ENCODE assay signal across 1 cellular context in the genomic region with DNA sequence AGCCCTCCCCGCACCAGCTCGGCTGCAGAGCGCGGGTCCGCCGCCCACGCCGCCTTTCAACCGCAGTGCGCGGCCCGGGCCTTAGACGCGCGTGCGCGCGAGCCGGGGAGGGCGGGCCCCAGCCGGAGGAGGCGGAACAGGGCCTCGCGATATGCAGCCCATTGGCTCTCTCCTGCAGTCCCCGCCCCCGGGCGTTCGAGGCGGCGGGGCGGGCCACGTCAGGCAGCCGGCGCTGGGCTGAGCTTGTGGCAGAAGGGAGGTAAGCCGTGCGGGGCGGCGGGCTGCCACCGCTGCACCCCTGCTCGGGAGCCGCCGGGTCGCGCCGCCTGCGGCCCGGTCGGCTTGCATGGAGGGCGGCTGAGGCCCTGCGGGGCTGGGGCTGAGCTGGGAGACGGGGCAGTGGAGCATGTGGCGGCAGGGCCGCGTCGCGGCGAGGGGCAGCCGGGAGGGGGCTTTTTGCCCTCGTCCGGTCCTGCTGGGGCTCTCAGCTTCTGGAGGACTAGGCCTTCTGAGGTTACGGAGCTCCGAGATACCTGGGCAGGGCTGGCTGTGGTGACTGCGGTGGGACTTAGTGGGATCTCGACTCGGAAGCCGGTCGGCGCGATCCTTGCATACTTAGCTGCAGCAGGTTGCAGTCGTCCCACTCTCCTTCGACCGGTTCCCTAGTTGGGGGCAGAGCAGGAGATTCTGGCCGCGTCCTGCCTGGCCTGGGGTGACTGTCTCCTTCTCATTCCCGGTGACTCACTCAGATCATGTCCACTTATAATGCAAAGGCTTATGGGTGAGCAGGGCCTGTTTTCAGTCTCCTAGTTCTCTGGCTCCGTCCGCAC.
TF ChIP-seq lines count a peak whose summit lies in the region.

A gene with protein sequence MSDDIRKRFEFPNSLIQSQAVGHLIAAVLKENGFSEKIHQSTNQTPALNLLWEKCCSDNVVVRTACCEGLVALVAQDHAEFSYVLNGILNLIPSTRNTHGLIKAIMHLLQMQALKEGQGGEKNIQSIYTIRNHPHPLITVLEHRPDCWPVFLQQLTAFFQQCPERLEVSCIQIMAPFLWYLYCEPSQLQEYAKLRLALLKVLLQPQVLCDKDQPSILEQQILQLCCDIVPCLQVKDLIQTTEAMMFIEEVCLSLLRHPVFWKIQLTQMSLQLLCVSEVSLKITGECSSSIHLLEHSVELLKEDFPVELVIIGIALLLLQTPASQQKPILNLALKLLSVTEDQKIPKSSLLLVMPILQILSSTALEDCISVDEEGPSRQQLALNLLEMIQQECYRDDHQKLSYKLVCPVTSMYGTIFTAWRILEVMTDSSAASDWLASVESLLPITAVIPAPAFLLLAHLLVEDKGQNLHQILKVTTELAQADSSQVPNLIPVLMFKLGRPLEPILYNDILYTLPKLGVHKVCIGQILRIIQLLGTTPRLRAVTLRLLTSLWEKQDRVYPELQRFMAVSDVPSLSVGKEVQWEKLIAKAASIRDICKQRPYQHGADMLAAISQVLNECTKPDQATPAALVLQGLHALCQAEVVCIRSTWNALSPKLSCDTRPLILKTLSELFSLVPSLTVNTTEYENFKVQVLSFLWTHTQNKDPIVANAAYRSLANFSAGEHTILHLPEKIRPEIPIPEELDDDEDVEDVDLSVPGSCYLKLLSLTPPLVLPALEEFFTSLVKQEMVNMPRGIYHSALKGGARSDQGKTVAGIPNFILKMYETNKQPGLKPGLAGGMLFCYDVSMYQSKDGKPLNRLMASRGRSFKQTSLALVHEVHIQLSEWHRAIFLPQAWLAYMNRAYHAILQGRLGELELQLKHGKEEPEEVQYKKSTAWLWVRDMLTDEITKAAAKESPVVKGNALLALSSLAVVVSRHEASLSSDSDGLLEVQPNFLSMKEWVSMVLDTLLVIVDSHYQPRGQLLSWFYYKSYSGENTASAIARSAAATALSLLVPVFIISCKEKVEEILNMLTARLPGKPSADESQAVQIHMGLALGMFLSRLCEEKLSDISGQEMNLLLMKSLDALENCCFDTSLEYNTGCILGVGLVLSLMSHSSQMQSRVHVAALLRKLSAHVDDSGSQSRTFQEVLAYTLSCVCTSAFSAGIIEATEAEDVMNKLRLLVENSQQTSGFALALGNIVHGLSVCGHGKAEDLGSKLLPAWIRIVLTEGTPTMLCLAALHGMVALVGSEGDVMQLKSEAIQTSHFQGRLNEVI (N-terminal part only) (plus strand): TSS at position 225 of the 830 bp plus-strand sequence. CDS start 31,095 bp downstream, outside the sequence.

TF ChIP-seq in HepG2, 621 proteins besides CTCF, POLR2A, EP300 and RAD21 (continued from another document and continues in another):
- TF ChIP-seq, protein P1, sequence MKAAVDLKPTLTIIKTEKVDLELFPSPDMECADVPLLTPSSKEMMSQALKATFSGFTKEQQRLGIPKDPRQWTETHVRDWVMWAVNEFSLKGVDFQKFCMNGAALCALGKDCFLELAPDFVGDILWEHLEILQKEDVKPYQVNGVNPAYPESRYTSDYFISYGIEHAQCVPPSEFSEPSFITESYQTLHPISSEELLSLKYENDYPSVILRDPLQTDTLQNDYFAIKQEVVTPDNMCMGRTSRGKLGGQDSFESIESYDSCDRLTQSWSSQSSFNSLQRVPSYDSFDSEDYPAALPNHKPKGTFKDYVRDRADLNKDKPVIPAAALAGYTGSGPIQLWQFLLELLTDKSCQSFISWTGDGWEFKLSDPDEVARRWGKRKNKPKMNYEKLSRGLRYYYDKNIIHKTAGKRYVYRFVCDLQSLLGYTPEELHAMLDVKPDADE (CRISPR knock-in tag; IDR thresholded peaks at IDR 0.05), result peak; percentile 87; the same call in 1 of the 2 replicates
- TF ChIP-seq BRD4 (CRISPR knock-in tag; IDR thresholded peaks at IDR 0.05), result 0 out of 2 replicates have a peak, but pooled peaks have one; percentile 36
- TF ChIP-seq TAF15 (IDR thresholded peaks at IDR 0.05; ENCODE audit: low read depth, low read length, poor library complexity, severe bottlenecking), result peak; percentile 76
- peak; percentile 64 for TF ChIP-seq HNRNPH1 (optimal IDR thresholded peaks at IDR 0.05; ENCODE audit: low read depth, low read length)
- peak; percentile 63; the same call in 1 of the 2 replicates for TF ChIP-seq ZNF256 (CRISPR knock-in tag; conservative IDR thresholded peaks at IDR 0.05)
- TF ChIP-seq, protein P2, sequence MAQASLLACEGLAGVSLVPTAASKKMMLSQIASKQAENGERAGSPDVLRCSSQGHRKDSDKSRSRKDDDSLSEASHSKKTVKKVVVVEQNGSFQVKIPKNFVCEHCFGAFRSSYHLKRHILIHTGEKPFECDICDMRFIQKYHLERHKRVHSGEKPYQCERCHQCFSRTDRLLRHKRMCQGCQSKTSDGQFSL (CRISPR knock-in tag; IDR thresholded peaks at IDR 0.05), result 0 out of 2 replicates have a peak, but pooled peaks have one; percentile 19
- peak; percentile 62; the same call in 1 of the 2 replicates for TF ChIP-seq MEIS2 (CRISPR knock-in tag; IDR thresholded peaks at IDR 0.05)
- TF ChIP-seq REPIN1 (CRISPR knock-in tag; IDR thresholded peaks at IDR 0.05; ENCODE audit: borderline replicate concordance, low read depth), result peak; percentile 78; the same call in 1 of the 2 replicates
- peak; percentile 61 for TF ChIP-seq ZNF883 (CRISPR knock-in tag; IDR thresholded peaks at IDR 0.05; ENCODE audit: not compliant biosample characterization)
- TF ChIP-seq ZFP62 (CRISPR knock-in tag; IDR thresholded peaks at IDR 0.05), result no peak
- TF ChIP-seq ZNF460 (CRISPR knock-in tag; IDR thresholded peaks at IDR 0.05; ENCODE audit: borderline replicate concordance), result no peak
- TF ChIP-seq ZNF230 (CRISPR knock-in tag; IDR thresholded peaks at IDR 0.05), result peak; percentile 23; the same call in 1 of the 2 replicates
- no peak for TF ChIP-seq BHLHE40 (IDR thresholded peaks at IDR 0.05; ENCODE audit: low read length)
- TF ChIP-seq MATR3 (CRISPR knock-in tag; IDR thresholded peaks at IDR 0.05), result no peak
- TF ChIP-seq DR1 (CRISPR knock-in tag; IDR thresholded peaks at IDR 0.05), result peak; percentile 85; the same call in 1 of the 2 replicates
- no peak for TF ChIP-seq NR2F1 (CRISPR knock-in tag; IDR thresholded peaks at IDR 0.05)
- no peak for TF ChIP-seq CEBPG (CRISPR knock-in tag; IDR thresholded peaks at IDR 0.05)
- TF ChIP-seq, protein P3, sequence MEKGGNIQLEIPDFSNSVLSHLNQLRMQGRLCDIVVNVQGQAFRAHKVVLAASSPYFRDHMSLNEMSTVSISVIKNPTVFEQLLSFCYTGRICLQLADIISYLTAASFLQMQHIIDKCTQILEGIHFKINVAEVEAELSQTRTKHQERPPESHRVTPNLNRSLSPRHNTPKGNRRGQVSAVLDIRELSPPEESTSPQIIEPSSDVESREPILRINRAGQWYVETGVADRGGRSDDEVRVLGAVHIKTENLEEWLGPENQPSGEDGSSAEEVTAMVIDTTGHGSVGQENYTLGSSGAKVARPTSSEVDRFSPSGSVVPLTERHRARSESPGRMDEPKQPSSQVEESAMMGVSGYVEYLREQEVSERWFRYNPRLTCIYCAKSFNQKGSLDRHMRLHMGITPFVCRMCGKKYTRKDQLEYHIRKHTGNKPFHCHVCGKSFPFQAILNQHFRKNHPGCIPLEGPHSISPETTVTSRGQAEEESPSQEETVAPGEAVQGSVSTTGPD (CRISPR knock-in tag; IDR thresholded peaks at IDR 0.05), result no peak
- TF ChIP-seq, protein P4, sequence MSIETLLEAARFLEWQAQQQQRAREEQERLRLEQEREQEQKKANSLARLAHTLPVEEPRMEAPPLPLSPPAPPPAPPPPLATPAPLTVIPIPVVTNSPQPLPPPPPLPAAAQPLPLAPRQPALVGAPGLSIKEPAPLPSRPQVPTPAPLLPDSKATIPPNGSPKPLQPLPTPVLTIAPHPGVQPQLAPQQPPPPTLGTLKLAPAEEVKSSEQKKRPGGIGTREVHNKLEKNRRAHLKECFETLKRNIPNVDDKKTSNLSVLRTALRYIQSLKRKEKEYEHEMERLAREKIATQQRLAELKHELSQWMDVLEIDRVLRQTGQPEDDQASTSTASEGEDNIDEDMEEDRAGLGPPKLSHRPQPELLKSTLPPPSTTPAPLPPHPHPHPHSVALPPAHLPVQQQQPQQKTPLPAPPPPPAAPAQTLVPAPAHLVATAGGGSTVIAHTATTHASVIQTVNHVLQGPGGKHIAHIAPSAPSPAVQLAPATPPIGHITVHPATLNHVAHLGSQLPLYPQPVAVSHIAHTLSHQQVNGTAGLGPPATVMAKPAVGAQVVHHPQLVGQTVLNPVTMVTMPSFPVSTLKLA (IDR thresholded peaks at IDR 0.05), result no peak
- TF ChIP-seq ZNF232 (CRISPR knock-in tag; IDR thresholded peaks at IDR 0.05; ENCODE audit: borderline replicate concordance), result peak; percentile 73; the same call in 1 of the 2 replicates
- no peak for TF ChIP-seq ZNF549 (CRISPR knock-in tag; IDR thresholded peaks at IDR 0.05)
- TF ChIP-seq, protein P5, sequence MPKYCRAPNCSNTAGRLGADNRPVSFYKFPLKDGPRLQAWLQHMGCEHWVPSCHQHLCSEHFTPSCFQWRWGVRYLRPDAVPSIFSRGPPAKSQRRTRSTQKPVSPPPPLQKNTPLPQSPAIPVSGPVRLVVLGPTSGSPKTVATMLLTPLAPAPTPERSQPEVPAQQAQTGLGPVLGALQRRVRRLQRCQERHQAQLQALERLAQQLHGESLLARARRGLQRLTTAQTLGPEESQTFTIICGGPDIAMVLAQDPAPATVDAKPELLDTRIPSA (CRISPR knock-in tag; IDR thresholded peaks at IDR 0.05; ENCODE audit: borderline replicate concordance), result 0 out of 2 replicates have a peak, but pooled peaks have one; percentile 25
- TF ChIP-seq XBP1 (CRISPR knock-in tag; IDR thresholded peaks at IDR 0.05), result peak; percentile 43; the same call in 1 of the 2 replicates
- peak; percentile 92; the same call in 1 of the 2 replicates for TF ChIP-seq ZNF674 (CRISPR knock-in tag; IDR thresholded peaks at IDR 0.05; ENCODE audit: low read depth)
- no peak for TF ChIP-seq SMARCC2 (IDR thresholded peaks at IDR 0.05)
- peak; percentile 69; the same call in 1 of the 2 replicates for TF ChIP-seq ZNF138 (CRISPR knock-in tag; IDR thresholded peaks at IDR 0.05; ENCODE audit: low read depth)
- TF ChIP-seq, protein P6, sequence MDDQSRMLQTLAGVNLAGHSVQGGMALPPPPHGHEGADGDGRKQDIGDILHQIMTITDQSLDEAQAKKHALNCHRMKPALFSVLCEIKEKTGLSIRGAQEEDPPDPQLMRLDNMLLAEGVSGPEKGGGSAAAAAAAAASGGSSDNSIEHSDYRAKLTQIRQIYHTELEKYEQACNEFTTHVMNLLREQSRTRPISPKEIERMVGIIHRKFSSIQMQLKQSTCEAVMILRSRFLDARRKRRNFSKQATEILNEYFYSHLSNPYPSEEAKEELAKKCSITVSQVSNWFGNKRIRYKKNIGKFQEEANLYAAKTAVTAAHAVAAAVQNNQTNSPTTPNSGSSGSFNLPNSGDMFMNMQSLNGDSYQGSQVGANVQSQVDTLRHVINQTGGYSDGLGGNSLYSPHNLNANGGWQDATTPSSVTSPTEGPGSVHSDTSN (CRISPR knock-in tag; IDR thresholded peaks at IDR 0.05; ENCODE audit: borderline replicate concordance), result peak; percentile 73; the same call in 1 of the 2 replicates
- peak; percentile 36; the same call in 1 of the 2 replicates for TF ChIP-seq ZNF766 (CRISPR knock-in tag; IDR thresholded peaks at IDR 0.05; ENCODE audit: borderline replicate concordance)
- TF ChIP-seq, protein P7, sequence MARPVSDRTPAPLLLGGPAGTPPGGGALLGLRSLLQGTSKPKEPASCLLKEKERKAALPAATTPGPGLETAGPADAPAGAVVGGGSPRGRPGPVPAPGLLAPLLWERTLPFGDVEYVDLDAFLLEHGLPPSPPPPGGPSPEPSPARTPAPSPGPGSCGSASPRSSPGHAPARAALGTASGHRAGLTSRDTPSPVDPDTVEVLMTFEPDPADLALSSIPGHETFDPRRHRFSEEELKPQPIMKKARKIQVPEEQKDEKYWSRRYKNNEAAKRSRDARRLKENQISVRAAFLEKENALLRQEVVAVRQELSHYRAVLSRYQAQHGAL (CRISPR knock-in tag; IDR thresholded peaks at IDR 0.05; ENCODE audit: not compliant biosample characterization), result peak; percentile 37
- TF ChIP-seq ZNF331 (CRISPR knock-in tag; IDR thresholded peaks at IDR 0.05), result 0 out of 2 replicates have a peak, but pooled peaks have one; percentile 17
- TF ChIP-seq ZNF652 (CRISPR knock-in tag; IDR thresholded peaks at IDR 0.05; ENCODE audit: borderline replicate concordance, low read depth), result no peak
- TF ChIP-seq, protein P8, sequence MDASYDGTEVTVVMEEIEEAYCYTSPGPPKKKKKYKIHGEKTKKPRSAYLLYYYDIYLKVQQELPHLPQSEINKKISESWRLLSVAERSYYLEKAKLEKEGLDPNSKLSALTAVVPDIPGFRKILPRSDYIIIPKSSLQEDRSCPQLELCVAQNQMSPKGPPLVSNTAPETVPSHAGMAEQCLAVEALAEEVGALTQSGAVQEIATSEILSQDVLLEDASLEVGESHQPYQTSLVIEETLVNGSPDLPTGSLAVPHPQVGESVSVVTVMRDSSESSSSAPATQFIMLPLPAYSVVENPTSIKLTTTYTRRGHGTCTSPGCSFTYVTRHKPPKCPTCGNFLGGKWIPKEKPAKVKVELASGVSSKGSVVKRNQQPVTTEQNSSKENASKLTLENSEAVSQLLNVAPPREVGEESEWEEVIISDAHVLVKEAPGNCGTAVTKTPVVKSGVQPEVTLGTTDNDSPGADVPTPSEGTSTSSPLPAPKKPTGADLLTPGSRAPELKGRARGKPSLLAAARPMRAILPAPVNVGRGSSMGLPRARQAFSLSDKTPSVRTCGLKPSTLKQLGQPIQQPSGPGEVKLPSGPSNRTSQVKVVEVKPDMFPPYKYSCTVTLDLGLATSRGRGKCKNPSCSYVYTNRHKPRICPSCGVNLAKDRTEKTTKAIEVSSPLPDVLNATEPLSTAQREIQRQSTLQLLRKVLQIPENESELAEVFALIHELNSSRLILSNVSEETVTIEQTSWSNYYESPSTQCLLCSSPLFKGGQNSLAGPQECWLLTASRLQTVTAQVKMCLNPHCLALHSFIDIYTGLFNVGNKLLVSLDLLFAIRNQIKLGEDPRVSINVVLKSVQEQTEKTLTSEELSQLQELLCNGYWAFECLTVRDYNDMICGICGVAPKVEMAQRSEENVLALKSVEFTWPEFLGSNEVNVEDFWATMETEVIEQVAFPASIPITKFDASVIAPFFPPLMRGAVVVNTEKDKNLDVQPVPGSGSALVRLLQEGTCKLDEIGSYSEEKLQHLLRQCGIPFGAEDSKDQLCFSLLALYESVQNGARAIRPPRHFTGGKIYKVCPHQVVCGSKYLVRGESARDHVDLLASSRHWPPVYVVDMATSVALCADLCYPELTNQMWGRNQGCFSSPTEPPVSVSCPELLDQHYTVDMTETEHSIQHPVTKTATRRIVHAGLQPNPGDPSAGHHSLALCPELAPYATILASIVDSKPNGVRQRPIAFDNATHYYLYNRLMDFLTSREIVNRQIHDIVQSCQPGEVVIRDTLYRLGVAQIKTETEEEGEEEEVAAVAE (CRISPR knock-in tag; IDR thresholded peaks at IDR 0.05; ENCODE audit: borderline replicate concordance), result no peak
- TF ChIP-seq FLYWCH1 (CRISPR knock-in tag; IDR thresholded peaks at IDR 0.05), result no peak
